ENCODE assay signal across 14 cellular contexts in the genomic region with DNA sequence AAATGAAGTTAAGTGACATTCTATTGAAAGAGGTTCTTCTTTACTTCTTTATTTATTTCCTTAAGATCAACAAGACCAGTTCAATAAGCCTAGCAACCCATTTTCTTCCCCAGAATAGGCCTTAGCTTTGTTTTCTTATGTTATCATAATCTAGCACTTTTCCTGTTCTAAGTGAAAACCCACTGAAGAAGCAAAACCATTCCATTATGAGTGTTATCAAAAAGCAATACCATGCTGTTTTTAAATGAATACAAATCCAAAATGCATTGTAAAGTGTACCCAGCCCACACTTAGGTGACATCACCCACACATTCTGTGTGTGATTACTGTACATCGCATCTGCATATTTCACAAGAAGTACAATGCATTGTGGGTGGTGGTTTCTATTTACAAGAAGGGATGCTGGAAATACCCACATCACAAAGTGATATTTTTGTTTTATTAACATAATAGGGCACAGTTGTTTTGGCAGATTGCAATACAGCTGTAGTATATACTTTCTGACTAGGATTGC.
DNase-seq lines count a peak whose midpoint lies in the region; ATAC-seq and TF ChIP-seq lines count a peak whose summit lies in the region.
"Had no signal": no experiment of that assay in that cellular context is flagged by ENCODE, and none has a peak within 500 bp of the region (broad histone marks: within the 10 kb centered on the region; RNA-seq: fewer than 3 reads in every experiment).

No MANE protein-coding gene starts in this region.

- peak overlapping the region; percentile 72 for H2AFZ ChIP-seq in HCT116 (ENCODE audit: low read depth, low read length, poor library complexity, severe bottlenecking)
- H2AFZ ChIP-seq: neural progenitor cell had no signal

- no peaks in the 10 kb centered on the region for H3K9me2 ChIP-seq in HCT116 (ENCODE audit: insufficient read depth)

- H3K9me3 ChIP-seq in HCT116 (ENCODE audit: control insufficient read depth in 1 of 2, insufficient read depth in 1 of 2, low read depth in 1 of 2, low read length in 2 of 2) (no peaks in the 10 kb centered on the region), T-helper 17 cell (ENCODE audit: control insufficient read depth, low read length, poor library complexity, severe bottlenecking) (no peaks in the 10 kb centered on the region)

- no peak overlapping the region for H3K4me2 ChIP-seq in HCT116 (ENCODE audit: low read length)
- H3K4me2 ChIP-seq: neural progenitor cell had no signal

- intact Hi-C loops in HCT116 (cut with micrococcal nuclease): loop anchor here (2.0 to 10.0 kb wide), 8 partner anchors 439 to 1947 kb away; partner anchors contain the start of genes ERMN and NR4A2

- RAD21 ChIA-PET in HCT116 (lab: Charles Lee; ENCODE audit: low non-redundant PET in 1 of 2, low total read pairs in 2 of 2, uncharacterized antibody in 2 of 2, unreplicated experiment in 2 of 2): interaction anchor here (1.4 to 1.5 kb wide), 2 partner anchors 438 kb away, joined by 3 read pairs; no protein-coding TSS in a partner anchor

- BruUV-seq in HCT116 (replicated peaks; lab: Mats Ljungman, UMichigan): no TSS peak

- TF ChIP-seq CTCF in HCT116 (IDR thresholded peaks at IDR 0.05 in 2 of 3, conservative IDR thresholded peaks at IDR 0.05 in 1 of 3; ENCODE audit: borderline replicate concordance in 1 of 3, insufficient read depth in 1 of 3, low read depth in 2 of 3, low read length in 2 of 3): no peak
- no peak for TF ChIP-seq CTCF in fibroblast of the aortic adventitia (IDR thresholded peaks at IDR 0.05; ENCODE audit: insufficient read depth, low read length)

- no peak overlapping the region for H3K4me3 ChIP-seq in HCT116 (replicated peaks in 1 of 2; ENCODE audit: low read depth in 1 of 2, low read length in 2 of 2)
- no peak overlapping the region for H3K4me3 ChIP-seq in fibroblast of the aortic adventitia (ENCODE audit: low read depth, low read length)
- H3K4me3 ChIP-seq: neural progenitor cell had no signal

- no peaks in the 10 kb centered on the region for H3K36me3 Mint-ChIP-seq in T-helper 17 cell (ENCODE audit: low read depth)
- H3K36me3 Mint-ChIP-seq: activated CD8-positive, alpha-beta memory T cell treated with anti-CD3 and anti-CD28 coated beads, Interleukin-2, amount 10 ng/mL, durations not matched to agents 7 days and 5 days; neural progenitor cell had no signal

- no peak overlapping the region for H3K27ac ChIP-seq in HCT116 (ENCODE audit: low read depth, low read length)
- H3K27ac ChIP-seq: 22Rv1, neural progenitor cell had no signal

- no peak overlapping the region for H3K27ac Mint-ChIP-seq in T-helper 17 cell
- H3K27ac Mint-ChIP-seq: activated CD8-positive, alpha-beta memory T cell treated with anti-CD3 and anti-CD28 coated beads, Interleukin-2, amount 10 ng/mL, durations not matched to agents 7 days and 5 days; endodermal cell; neural progenitor cell had no signal

- H3K79me2 ChIP-seq in HCT116 (ENCODE audit: insufficient read depth, low read length): no peaks in the 10 kb centered on the region

- H3K27me3 Mint-ChIP-seq in T-helper 17 cell: no peaks in the 10 kb centered on the region
- H3K27me3 Mint-ChIP-seq: activated CD8-positive, alpha-beta memory T cell treated with anti-CD3 and anti-CD28 coated beads, Interleukin-2, amount 10 ng/mL, durations not matched to agents 7 days and 5 days had no signal

- TF ChIP-seq RAD21 in HCT116 (IDR thresholded peaks at IDR 0.05; ENCODE audit: low read depth): no peak

- no peaks in the 10 kb centered on the region for H3K27me3 ChIP-seq in HCT116 (ENCODE audit: insufficient read depth, low read length)
- H3K27me3 ChIP-seq: neural progenitor cell had no signal

- TF ChIP-seq POLR2A in HCT116 (IDR thresholded peaks at IDR 0.05; ENCODE audit: borderline replicate concordance, extremely low read depth, insufficient read depth, insufficient read length): no peak

- CTCF ChIA-PET in HCT116 (lab: Charles Lee): interaction anchor here (0.6 to 3.3 kb wide), 11 partner anchors 9 to 1816 kb away, joined by 3 to 24 read pairs (median 5); no protein-coding TSS in a partner anchor

- no peak for ATAC-seq in HCT116
- ATAC-seq in T-helper 17 cell: peak; percentile 51
- no peak for ATAC-seq in HG02763 (IDR thresholded peaks at IDR 0.05; ENCODE audit: unreplicated experiment)
- ATAC-seq in GM21515 (IDR thresholded peaks at IDR 0.05; ENCODE audit: unreplicated experiment): no peak
- ATAC-seq: activated CD8-positive, alpha-beta memory T cell treated with anti-CD3 and anti-CD28 coated beads, Interleukin-2, amount 10 ng/mL, durations not matched to agents 7 days and 5 days had no signal

- peak; percentile 12 for DNase-seq in DMS 273 (lab: John Stamatoyannopoulos, UW; ENCODE audit: unreplicated experiment)
- no peak for DNase-seq in DMS 273 treated with DMSO at 0.1 percent for 48 hours (lab: John Stamatoyannopoulos, UW)
- DNase-seq in HCT116 (ENCODE audit: low read depth, low spot score): no peak
- no peak for DNase-seq in T-helper 17 cell
- peak; percentile 2 for DNase-seq in fibroblast of the aortic adventitia (ENCODE audit: low read depth)
- no peak for DNase-seq in activated effector memory CD4-positive, alpha-beta T cell treated with anti-CD3 and anti-CD28 coated beads, Interleukin-2, amount 50 U/mL, for 16 hours
- DNase-seq: activated CD8-positive, alpha-beta memory T cell treated with anti-CD3 and anti-CD28 coated beads, Interleukin-2, amount 10 ng/mL, durations not matched to agents 7 days and 5 days; anterior cingulate cortex; endodermal cell; hypothalamus had no signal

- H3K4me1 ChIP-seq in HCT116 (ENCODE audit: control insufficient read depth in 1 of 2, insufficient read depth in 2 of 2, low read length in 2 of 2): no peaks in the 10 kb centered on the region
- H3K4me1 ChIP-seq: neural progenitor cell had no signal

- no peak overlapping the region for H3K4me3 Mint-ChIP-seq in T-helper 17 cell
- H3K4me3 Mint-ChIP-seq: activated CD8-positive, alpha-beta memory T cell treated with anti-CD3 and anti-CD28 coated beads, Interleukin-2, amount 10 ng/mL, durations not matched to agents 7 days and 5 days; endodermal cell; neural progenitor cell had no signal

- H3K36me3 ChIP-seq in HCT116 (ENCODE audit: control insufficient read depth in 1 of 2, insufficient read depth in 2 of 2, low read length in 2 of 2): no peaks in the 10 kb centered on the region
- H3K36me3 ChIP-seq: neural progenitor cell had no signal

- POLR2A ChIA-PET in HCT116 (lab: Charles Lee): no interaction called here

- H4K20me1 ChIP-seq in HCT116 (ENCODE audit: insufficient read depth): no peaks in the 10 kb centered on the region

- peaks cover 5% of the 10 kb centered on the region for H3K4me1 Mint-ChIP-seq in T-helper 17 cell
- H3K4me1 Mint-ChIP-seq: endodermal cell had no signal

- no peak overlapping the region for H3K9ac ChIP-seq in HCT116 (ENCODE audit: low read length)
- H3K9ac ChIP-seq: neural progenitor cell had no signal

TF ChIP-seq in HCT116, 20 proteins besides CTCF, POLR2A, EP300 and RAD21:
- no peak for TF ChIP-seq CEBPB (IDR thresholded peaks at IDR 0.05; ENCODE audit: low read depth)
- no peak for TF ChIP-seq EZH2 (IDR thresholded peaks at IDR 0.05)
- TF ChIP-seq SP1 (IDR thresholded peaks at IDR 0.05; ENCODE audit: low read depth): no peak
- no peak for TF ChIP-seq EZH2phosphoT487 (IDR thresholded peaks at IDR 0.05; ENCODE audit: borderline replicate concordance)
- TF ChIP-seq MAX (IDR thresholded peaks at IDR 0.05): no peak
- TF ChIP-seq, protein P1, sequence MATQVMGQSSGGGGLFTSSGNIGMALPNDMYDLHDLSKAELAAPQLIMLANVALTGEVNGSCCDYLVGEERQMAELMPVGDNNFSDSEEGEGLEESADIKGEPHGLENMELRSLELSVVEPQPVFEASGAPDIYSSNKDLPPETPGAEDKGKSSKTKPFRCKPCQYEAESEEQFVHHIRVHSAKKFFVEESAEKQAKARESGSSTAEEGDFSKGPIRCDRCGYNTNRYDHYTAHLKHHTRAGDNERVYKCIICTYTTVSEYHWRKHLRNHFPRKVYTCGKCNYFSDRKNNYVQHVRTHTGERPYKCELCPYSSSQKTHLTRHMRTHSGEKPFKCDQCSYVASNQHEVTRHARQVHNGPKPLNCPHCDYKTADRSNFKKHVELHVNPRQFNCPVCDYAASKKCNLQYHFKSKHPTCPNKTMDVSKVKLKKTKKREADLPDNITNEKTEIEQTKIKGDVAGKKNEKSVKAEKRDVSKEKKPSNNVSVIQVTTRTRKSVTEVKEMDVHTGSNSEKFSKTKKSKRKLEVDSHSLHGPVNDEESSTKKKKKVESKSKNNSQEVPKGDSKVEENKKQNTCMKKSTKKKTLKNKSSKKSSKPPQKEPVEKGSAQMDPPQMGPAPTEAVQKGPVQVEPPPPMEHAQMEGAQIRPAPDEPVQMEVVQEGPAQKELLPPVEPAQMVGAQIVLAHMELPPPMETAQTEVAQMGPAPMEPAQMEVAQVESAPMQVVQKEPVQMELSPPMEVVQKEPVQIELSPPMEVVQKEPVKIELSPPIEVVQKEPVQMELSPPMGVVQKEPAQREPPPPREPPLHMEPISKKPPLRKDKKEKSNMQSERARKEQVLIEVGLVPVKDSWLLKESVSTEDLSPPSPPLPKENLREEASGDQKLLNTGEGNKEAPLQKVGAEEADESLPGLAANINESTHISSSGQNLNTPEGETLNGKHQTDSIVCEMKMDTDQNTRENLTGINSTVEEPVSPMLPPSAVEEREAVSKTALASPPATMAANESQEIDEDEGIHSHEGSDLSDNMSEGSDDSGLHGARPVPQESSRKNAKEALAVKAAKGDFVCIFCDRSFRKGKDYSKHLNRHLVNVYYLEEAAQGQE (IDR thresholded peaks at IDR 0.05; ENCODE audit: low read depth): no peak
- TF ChIP-seq ZNF274 (IDR thresholded peaks at IDR 0.05; ENCODE audit: low read depth, low read length): no peak
- no peak for TF ChIP-seq CBX3 (IDR thresholded peaks at IDR 0.05; ENCODE audit: low read depth)
- TF ChIP-seq YY1 (IDR thresholded peaks at IDR 0.05; ENCODE audit: extremely low read depth, insufficient replicate concordance, low read depth, low read length): no peak
- no peak for TF ChIP-seq SIN3A (IDR thresholded peaks at IDR 0.05; ENCODE audit: low read depth)
- no peak for TF ChIP-seq TCF7L2 (IDR thresholded peaks at IDR 0.05; ENCODE audit: borderline replicate concordance, extremely low read depth, insufficient read depth, insufficient read length)
- TF ChIP-seq EGR1 (IDR thresholded peaks at IDR 0.05; ENCODE audit: low read depth): no peak
- TF ChIP-seq FOSL1 (IDR thresholded peaks at IDR 0.05; ENCODE audit: low read depth): no peak
- no peak for TF ChIP-seq ZFX (IDR thresholded peaks at IDR 0.05)
- no peak for TF ChIP-seq POLR2AphosphoS5 (IDR thresholded peaks at IDR 0.05; ENCODE audit: low read depth, low read length)
- no peak for TF ChIP-seq JUND (IDR thresholded peaks at IDR 0.05)
TF ChIP-seq in HCT116: peak in this region for 0.

Comparison
In these comparisons a context has a peak if more than half of its experiments do, and no peak if none do; other contexts are left out.
1. DNase-seq: peak in DMS 273 (single experiment) and fibroblast of the aortic adventitia (single experiment); none in DMS 273 treated with DMSO at 0.1 percent for 48 hours (single experiment), HCT116 (single experiment), T-helper 17 cell (0 of 3) and activated effector memory CD4-positive, alpha-beta T cell treated with anti-CD3 and anti-CD28 coated beads, Interleukin-2, amount 50 U/mL, for 16 hours (single experiment).